ENCODE assay signal across 23 cellular contexts in genomic region chr1:107047602-107048001, GRCh38. TPM values are rescaled to one million over a fixed set of nuclear protein-coding genes. Genes with fewer than 3 reads are reported as not detected.
DNase-seq lines count a peak whose midpoint lies in the region; ATAC-seq, FAIRE-seq and TF ChIP-seq lines count a peak whose summit lies in the region.
"Had no signal": no experiment of that assay in that cellular context is flagged by ENCODE, and none has a peak within 500 bp of the region (broad histone marks: within the 10 kb centered on the region; RNA-seq: fewer than 3 reads in every experiment).

No MANE protein-coding gene starts in this region.

- POLR2A ChIA-PET in K562 (lab: Yijun Ruan, JAX) = interaction anchor here (0.7 to 1.0 kb wide), 2 partner anchors 10 to 1599 kb away, joined by 4 read pairs; no protein-coding TSS in a partner anchor

- H3K9ac ChIP-seq in K562 (ENCODE audit: insufficient read depth in 1 of 2, low read depth in 2 of 2, low read length in 2 of 2) (no peak overlapping the region), colonic mucosa (ENCODE audit: low read depth in 2 of 2, low read length in 2 of 2) (no peak overlapping the region)

- in situ Hi-C loops in K562 (cut with MboI) = no loop called here

- H3K36me3 ChIP-seq in K562 (ENCODE audit: control insufficient read depth, insufficient read depth, low read length) = no peaks in the 10 kb centered on the region
- no peaks in the 10 kb centered on the region for H3K36me3 ChIP-seq in colonic mucosa
- H3K36me3 ChIP-seq: esophagus squamous epithelium, thyroid gland had no signal

- DNase-seq in GM10266 (ENCODE audit: extremely low spot score) (no peak), Kasumi-1 (lab: John Stamatoyannopoulos, UW) (peak; percentile 10 to 16), K562 (ENCODE audit: extremely low read depth in 1 of 4, low spot score in 3 of 4) (no peak), NCI-H2171 (lab: John Stamatoyannopoulos, UW) (no peak), inferior parietal cortex (ENCODE audit: extremely low spot score) (no peak), colonic mucosa (no peak), GOT3 (lab: John Stamatoyannopoulos, UW) (no peak)
- DNase-seq: activated CD4-positive, alpha-beta T cell treated with anti-CD3 and anti-CD28 coated beads for 48 hours; activated naive CD4-positive, alpha-beta T cell treated with anti-CD3 and anti-CD28 coated beads for 36 hours; activated T-cell treated with anti-CD3 and anti-CD28 coated beads, Interleukin-2, amount 50 U/mL, for 72 hours; CD8-positive, alpha-beta memory T cell; esophagus squamous epithelium; GF-D8; HCEC 1CT; islet precursor cell; NCI-H146; right cardiac atrium; T-helper 2 cell; thyroid gland had no signal

- H2AFZ ChIP-seq in K562 (ENCODE audit: low read depth, low read length) = no peak overlapping the region

- H3K4me3 ChIP-seq in K562 = no peak overlapping the region
- no peak overlapping the region for H3K4me3 ChIP-seq in colonic mucosa
- H3K4me3 ChIP-seq: coronary artery, esophagus squamous epithelium, thyroid gland had no signal

- H3K27ac ChIP-seq in K562 (ENCODE audit: extremely low read depth, low read depth, low read length) = no peak overlapping the region
- H3K27ac ChIP-seq in colonic mucosa = no peak overlapping the region
- H3K27ac ChIP-seq: coronary artery, esophagus squamous epithelium, thyroid gland had no signal

- H3K4me1 ChIP-seq in K562 (replicated peaks in 1 of 2; ENCODE audit: control insufficient read depth in 2 of 2, insufficient read depth in 2 of 2, low read length in 2 of 2) (peaks cover 0 to 9% of the 10 kb centered on the region in 2 experiments; a peak in 1 of 5 replicates), colonic mucosa (no peaks in the 10 kb centered on the region)
- H3K4me1 ChIP-seq: esophagus squamous epithelium, thyroid gland had no signal

- no peak for FAIRE-seq in K562 (lab: Jason Lieb, UNC)
- FAIRE-seq: GM12891 had no signal

- intact Hi-C loops in K562 (cut with micrococcal nuclease) = loop anchor here (10.0 kb wide), 1 partner anchor 97 kb away; the partner anchor contains the start of gene NTNG1
- intact Hi-C loops in colonic mucosa (cut with DNase I) = no loop called here

- no peaks in the 10 kb centered on the region for H4K20me1 ChIP-seq in K562 (replicated peaks; ENCODE audit: control insufficient read depth, insufficient read depth, low read length)

- peak; percentile 22 for TF ChIP-seq CTCF in GM10266 (IDR thresholded peaks at IDR 0.05; ENCODE audit: control insufficient read depth, insufficient read depth, low read depth, missing control alignments)
- TF ChIP-seq CTCF in K562 (IDR thresholded peaks at IDR 0.05 in 2 of 3, conservative IDR thresholded peaks at IDR 0.05 in 1 of 3; ENCODE audit: insufficient read depth in 2 of 3, low read depth in 1 of 3, low read length in 3 of 3) = peak in 1 of 3 experiments; percentile 13; a peak in 1 of 6 replicates
- no peak for TF ChIP-seq CTCF in colonic mucosa (IDR thresholded peaks at IDR 0.05)

- TF ChIP-seq POLR2A in K562 (conservative IDR thresholded peaks at IDR 0.05) = no peak

- no peak overlapping the region for H3K4me2 ChIP-seq in K562 (ENCODE audit: insufficient read depth, low read length)

- ATAC-seq in K562 = no peak
- ATAC-seq: activated T-cell treated with anti-CD3 and anti-CD28 coated beads, Interleukin-2, amount 50 U/mL, for 72 hours; natural killer cell treated with Interleukin-12 subunit alpha and Interleukin-12 subunit beta and Interleukin-15 and Interleukin-18, amount 100 ng/mL, for 72 hours; right cardiac atrium; SK-N-SH treated with all-trans-retinoic acid at 6 μM for 48 hours had no signal

- CTCF ChIA-PET in K562 (lab: Yijun Ruan, JAX; ENCODE audit: low intra/inter-chr PET ratio) = no interaction called here

- no peaks in the 10 kb centered on the region for H3K79me2 ChIP-seq in K562 (ENCODE audit: control insufficient read depth, insufficient read depth, low read length)

- TF ChIP-seq EP300 in K562 (IDR thresholded peaks at IDR 0.05; ENCODE audit: low read length) = no peak

- no peak for TF ChIP-seq RAD21 in K562 (CRISPR knock-in tag; conservative IDR thresholded peaks at IDR 0.05 in 1 of 2, IDR thresholded peaks at IDR 0.05 in 1 of 2)

- H3K9me3 ChIP-seq in K562 (replicated peaks; ENCODE audit: control insufficient read depth, insufficient read depth, low read depth, low read length) = no peaks in the 10 kb centered on the region
- no peaks in the 10 kb centered on the region for H3K9me3 ChIP-seq in colonic mucosa
- H3K9me3 ChIP-seq: esophagus squamous epithelium, thyroid gland had no signal

- H3K9me1 ChIP-seq in K562 (ENCODE audit: control insufficient read depth, insufficient read depth, low read length) = no peaks in the 10 kb centered on the region

- no peaks in the 10 kb centered on the region for H3K27me3 ChIP-seq in K562 (ENCODE audit: control insufficient read depth in 2 of 2, insufficient read depth in 2 of 2, low read length in 2 of 2)
- no peaks in the 10 kb centered on the region for H3K27me3 ChIP-seq in colonic mucosa
- H3K27me3 ChIP-seq: esophagus squamous epithelium, thyroid gland had no signal

- BruUV-seq in K562 (replicated peaks; lab: Mats Ljungman, UMichigan) = no TSS peak

- WGBS in K562 (ENCODE audit: insufficient coverage, low coverage, missing lambda C conversion rate) = 0% methylated on average over 1 of the region's 1 CpG

TF ChIP-seq in K562, 482 proteins besides CTCF, POLR2A, EP300 and RAD21:
- TF ChIP-seq PHF21A (IDR thresholded peaks at IDR 0.05; ENCODE audit: borderline replicate concordance, low read depth) (peak; percentile 78; the same call in 1 of the 2 replicates), CHD4 (IDR thresholded peaks at IDR 0.05; ENCODE audit: insufficient read depth, insufficient replicate concordance, low read depth, low read length, poor library complexity, severe bottlenecking) (no peak)

RNA-seq across cellular contexts. Expression of gene PRMT6, which starts 8.9 kb away (rescaled TPM):
- total RNA-seq in K562 (2011; cell fraction: chromatin; rRNA removed; ENCODE audit: low replicate concordance) = 14.0 and 15.6 TPM in 2 replicates
- 16.4 and 21.0 TPM in 2 replicates for total RNA-seq in K562 (2011; cell fraction: nucleolus; rRNA removed)
- total RNA-seq in K562 (2011; cell fraction: nucleoplasm; rRNA removed) = 15.0 and 16.9 TPM in 2 replicates
- total RNA-seq in K562 (2014; rRNA removed) = 31.6 and 36.4 TPM in 2 replicates
- total RNA-seq in K562 (2014; rRNA removed; fragmentation: Illumina TruSeq; extraction: Trizol) = 24.8 and 27.2 TPM in 2 replicates
- 28.5 and 29.4 TPM in 2 replicates for total RNA-seq in K562 (2015; rRNA removed; fragmentation: Illumina TruSeq; extraction: Trizol)
- 35.6 and 36.9 TPM in 2 replicates for total RNA-seq in K562 (2021)
- 14.5 and 24.3 TPM in 2 replicates for polyA plus RNA-seq in K562 (2011; rRNA removed)
- 10.4 and 25.4 TPM in 2 replicates for polyA plus RNA-seq in K562 (2011; cell fraction: cytosol; rRNA removed)
- 6.6 and 10.2 TPM in 2 replicates for polyA plus RNA-seq in K562 (2011; cell fraction: nucleus; rRNA removed)
- 21.2 and 32.4 TPM in 2 replicates for polyA plus RNA-seq in K562 (2012)
- polyA plus RNA-seq in K562 (2014; fragmentation: Illumina TruSeq; extraction: Trizol) = 32.6 and 33.4 TPM in 2 replicates
- 1 to 10 TPM; 6.1 to 7.0 TPM for polyA plus RNA-seq in K562 (2014; fragmentation: Nextera tagmentation; extraction: Ambion mirVana)
- polyA plus RNA-seq in K562 (2014; rRNA removed) = 28.4 and 30.3 TPM in 2 replicates
- 19.9 and 22.6 TPM in 2 replicates for polyA minus RNA-seq in K562 (2011; rRNA and poly(A)+ RNA removed)
- 10.2 and 17.1 TPM in 2 replicates for polyA minus RNA-seq in K562 (2011; cell fraction: cytosol; rRNA and poly(A)+ RNA removed)
- polyA minus RNA-seq in K562 (2011; cell fraction: nucleus; rRNA and poly(A)+ RNA removed) = 19.1 and 23.5 TPM in 2 replicates
- 10 to 100 TPM; 11.8 to 19.1 TPM for total RNA-seq in colonic mucosa

Comparison
In these comparisons a context has a peak if more than half of its experiments do, and no peak if none do; other contexts are left out.
1. DNase-seq: peak in Kasumi-1 (2 of 2); none in GM10266 (single experiment), K562 (0 of 4), NCI-H2171 (single experiment), inferior parietal cortex (single experiment), colonic mucosa (single experiment) and GOT3 (single experiment).